In genomic region chr17:29623283-29623647, GRCh38 we compare ENCODE assay signal across 6 cellular contexts. TPM values are rescaled to one million over a fixed set of nuclear protein-coding genes. Genes with fewer than 3 reads are reported as not detected.
DNase-seq lines count a peak whose midpoint lies in the region; ATAC-seq and TF ChIP-seq lines count a peak whose summit lies in the region.

No MANE protein-coding gene starts in this region.

- H3K9me3 ChIP-seq in endodermal cell (ENCODE audit: control insufficient read depth, low read length): no peaks in the 10 kb centered on the region

- no peak for TF ChIP-seq CTCF in endodermal cell (conservative IDR thresholded peaks at IDR 0.05)

- no peaks in the 10 kb centered on the region for H3K9me3 Mint-ChIP-seq in activated CD4-positive, alpha-beta T cell treated with anti-CD3 and anti-CD28 coated beads, Interleukin-2, amount 10 ng/mL, durations not matched to agents 7 days and 5 days
- no peaks in the 10 kb centered on the region for H3K9me3 Mint-ChIP-seq in endodermal cell
- H3K9me3 Mint-ChIP-seq in stimulated activated memory B cell treated with anti-CD40 and anti-IgM and Interleukin-4, amounts not matched to agents 10 μg/mL and 1 μg/mL and 100 μg/mL, for 72 hours: no peaks in the 10 kb centered on the region

- H3K4me3 Mint-ChIP-seq in activated CD4-positive, alpha-beta T cell treated with anti-CD3 and anti-CD28 coated beads, Interleukin-2, amount 10 ng/mL, durations not matched to agents 7 days and 5 days: peak overlapping the region; percentile 70
- H3K4me3 Mint-ChIP-seq in endodermal cell: peak overlapping the region; percentile 65
- H3K4me3 Mint-ChIP-seq in stimulated activated memory B cell treated with anti-CD40 and anti-IgM and Interleukin-4, amounts not matched to agents 10 μg/mL and 1 μg/mL and 100 μg/mL, for 72 hours: peak overlapping the region; percentile 75

- CTCF ChIA-PET in activated CD4-positive, alpha-beta T cell treated with anti-CD3 and anti-CD28 coated beads, Interleukin-2, amount 10 ng/mL, durations not matched to agents 7 days and 5 days (lab: Charles Lee): interaction anchor here (0.5 to 1.0 kb wide), 4 partner anchors 10 to 74 kb away, joined by 3 to 5 read pairs (median 4); no protein-coding TSS in a partner anchor

- peaks cover 49% of the 10 kb centered on the region for H3K4me1 Mint-ChIP-seq in activated CD4-positive, alpha-beta T cell treated with anti-CD3 and anti-CD28 coated beads, Interleukin-2, amount 10 ng/mL, durations not matched to agents 7 days and 5 days
- peaks cover 4% of the 10 kb centered on the region for H3K4me1 Mint-ChIP-seq in endodermal cell
- peaks cover 53% of the 10 kb centered on the region for H3K4me1 Mint-ChIP-seq in stimulated activated memory B cell treated with anti-CD40 and anti-IgM and Interleukin-4, amounts not matched to agents 10 μg/mL and 1 μg/mL and 100 μg/mL, for 72 hours

- H3K27ac ChIP-seq in endodermal cell (ENCODE audit: low read depth, low read length): no peak overlapping the region

- peak overlapping the region; percentile 82 for H3K4me3 ChIP-seq in endodermal cell (ENCODE audit: low read length)

- peaks cover 15% of the 10 kb centered on the region for H3K36me3 Mint-ChIP-seq in activated CD4-positive, alpha-beta T cell treated with anti-CD3 and anti-CD28 coated beads, Interleukin-2, amount 10 ng/mL, durations not matched to agents 7 days and 5 days (ENCODE audit: low read depth)
- no peaks in the 10 kb centered on the region for H3K36me3 Mint-ChIP-seq in endodermal cell (ENCODE audit: low read depth)
- peaks cover 7% of the 10 kb centered on the region for H3K36me3 Mint-ChIP-seq in stimulated activated memory B cell treated with anti-CD40 and anti-IgM and Interleukin-4, amounts not matched to agents 10 μg/mL and 1 μg/mL and 100 μg/mL, for 72 hours

- no peak for DNase-seq in activated CD4-positive, alpha-beta T cell treated with anti-CD3 and anti-CD28 coated beads, Interleukin-2, amount 10 ng/mL, durations not matched to agents 7 days and 5 days
- no peak for DNase-seq in activated CD4-positive, alpha-beta T cell treated with anti-CD3 and anti-CD28 coated beads, Interleukin-2, amount 50 U/mL, for 4 hours
- DNase-seq in endodermal cell: no peak
- no peak for DNase-seq in SK-N-DZ (ENCODE audit: low spot score)
- no peak for DNase-seq in NCI-H510A treated with DMSO at 0.1 percent for 48 hours (lab: John Stamatoyannopoulos, UW)

- peak overlapping the region; percentile 41 for H3K9ac ChIP-seq in endodermal cell (ENCODE audit: extremely low read depth, low read length, poor library complexity, severe bottlenecking)

- 37 to 52% methylated on average over 2 to 4 of the region's 4 CpGs for WGBS in endodermal cell (ENCODE audit: insufficient coverage in 1 of 2, insufficient read length in 1 of 2), 2 experiments

- peaks cover 2% of the 10 kb centered on the region for H3K4me1 ChIP-seq in endodermal cell (ENCODE audit: control insufficient read depth, insufficient read depth, low read length)

- no peak overlapping the region for H3K27ac Mint-ChIP-seq in activated CD4-positive, alpha-beta T cell treated with anti-CD3 and anti-CD28 coated beads, Interleukin-2, amount 10 ng/mL, durations not matched to agents 7 days and 5 days
- H3K27ac Mint-ChIP-seq in endodermal cell: peak overlapping the region; percentile 70
- H3K27ac Mint-ChIP-seq in stimulated activated memory B cell treated with anti-CD40 and anti-IgM and Interleukin-4, amounts not matched to agents 10 μg/mL and 1 μg/mL and 100 μg/mL, for 72 hours: peak overlapping the region; percentile 60

- ATAC-seq in stimulated activated memory B cell treated with anti-CD40 and anti-IgM and Interleukin-4, amounts not matched to agents 10 μg/mL and 1 μg/mL and 100 μg/mL, for 72 hours: no peak

- H3K36me3 ChIP-seq in endodermal cell (ENCODE audit: control insufficient read depth, insufficient read depth, low read length): no peaks in the 10 kb centered on the region

- POLR2A ChIA-PET in activated CD4-positive, alpha-beta T cell treated with anti-CD3 and anti-CD28 coated beads, Interleukin-2, amount 10 ng/mL, durations not matched to agents 7 days and 5 days (lab: Charles Lee): no interaction called here

- no peaks in the 10 kb centered on the region for H3K27me3 Mint-ChIP-seq in activated CD4-positive, alpha-beta T cell treated with anti-CD3 and anti-CD28 coated beads, Interleukin-2, amount 10 ng/mL, durations not matched to agents 7 days and 5 days
- peaks cover 67% of the 10 kb centered on the region for H3K27me3 Mint-ChIP-seq in endodermal cell (ENCODE audit: insufficient read depth)
- H3K27me3 Mint-ChIP-seq in stimulated activated memory B cell treated with anti-CD40 and anti-IgM and Interleukin-4, amounts not matched to agents 10 μg/mL and 1 μg/mL and 100 μg/mL, for 72 hours: no peaks in the 10 kb centered on the region

- H3K27me3 ChIP-seq in endodermal cell (ENCODE audit: control insufficient read depth, insufficient read depth, low read length, poor library complexity, severe bottlenecking): peaks cover 67% of the 10 kb centered on the region

RNA-seq across cellular contexts. Expression of gene CORO6, which starts 0.6 kb away (rescaled TPM):
- total RNA-seq in activated CD4-positive, alpha-beta T cell treated with anti-CD3 and anti-CD28 coated beads, Interleukin-2, amount 10 ng/mL, durations not matched to agents 7 days and 5 days: 1 to 10 TPM; 2.4 to 3.1 TPM
- under 1 TPM; 0.86 to 1.00 TPM for total RNA-seq in endodermal cell
- polyA plus RNA-seq in endodermal cell (2013, experiment 1 of 2): 6.2 TPM
- polyA plus RNA-seq in endodermal cell (2013, experiment 2 of 2): 5.3 TPM
- polyA plus RNA-seq in SK-N-DZ (2014; cell fraction: cytosol; rRNA removed): 7.0 and 10.3 TPM in 2 replicates
- 186 and 308 TPM in 2 replicates for polyA plus RNA-seq in SK-N-DZ (2014; cell fraction: nucleus; rRNA removed)

RNA-seq across cellular contexts. Expression of gene ANKRD13B, which starts 30.3 kb away (rescaled TPM):
- 10 to 100 TPM; 12.3 to 12.8 TPM for total RNA-seq in activated CD4-positive, alpha-beta T cell treated with anti-CD3 and anti-CD28 coated beads, Interleukin-2, amount 10 ng/mL, durations not matched to agents 7 days and 5 days
- 1 to 10 TPM; 2.2 to 2.6 TPM for total RNA-seq in endodermal cell
- polyA plus RNA-seq in endodermal cell (2013, experiment 1 of 2): 36.5 TPM
- polyA plus RNA-seq in endodermal cell (2013, experiment 2 of 2): 28.4 TPM
- 116 and 120 TPM in 2 replicates for polyA plus RNA-seq in SK-N-DZ (2014; cell fraction: cytosol; rRNA removed)
- polyA plus RNA-seq in SK-N-DZ (2014; cell fraction: nucleus; rRNA removed): 565 and 650 TPM in 2 replicates

RNA-seq across cellular contexts. Expression of gene GIT1, which starts 33.8 kb away (rescaled TPM):
- total RNA-seq in activated CD4-positive, alpha-beta T cell treated with anti-CD3 and anti-CD28 coated beads, Interleukin-2, amount 10 ng/mL, durations not matched to agents 7 days and 5 days: 100 to 1,000 TPM; 107 TPM
- total RNA-seq in endodermal cell: 10 to 100 TPM; 45.0 to 61.8 TPM
- polyA plus RNA-seq in endodermal cell (2013, experiment 1 of 2): 47.1 TPM
- polyA plus RNA-seq in endodermal cell (2013, experiment 2 of 2): 48.9 TPM
- 61.7 and 67.9 TPM in 2 replicates for polyA plus RNA-seq in SK-N-DZ (2014; cell fraction: cytosol; rRNA removed)
- polyA plus RNA-seq in SK-N-DZ (2014; cell fraction: nucleus; rRNA removed): 87.2 and 119 TPM in 2 replicates

RNA-seq across cellular contexts. Expression of gene TP53I13, which starts 54.8 kb away (rescaled TPM):
- 10 to 100 TPM; 71.4 to 75.0 TPM for total RNA-seq in activated CD4-positive, alpha-beta T cell treated with anti-CD3 and anti-CD28 coated beads, Interleukin-2, amount 10 ng/mL, durations not matched to agents 7 days and 5 days
- 10 to 100 TPM; 21.7 to 31.0 TPM for total RNA-seq in endodermal cell
- 34.6 TPM for polyA plus RNA-seq in endodermal cell (2013, experiment 1 of 2)
- polyA plus RNA-seq in endodermal cell (2013, experiment 2 of 2): 33.7 TPM
- 111 and 124 TPM in 2 replicates for polyA plus RNA-seq in SK-N-DZ (2014; cell fraction: cytosol; rRNA removed)
- polyA plus RNA-seq in SK-N-DZ (2014; cell fraction: nucleus; rRNA removed): 452 and 459 TPM in 2 replicates

RNA-seq across cellular contexts. Expression of gene ABHD15, which starts 56.4 kb away (rescaled TPM):
- 10 to 100 TPM; 16.9 to 18.0 TPM for total RNA-seq in activated CD4-positive, alpha-beta T cell treated with anti-CD3 and anti-CD28 coated beads, Interleukin-2, amount 10 ng/mL, durations not matched to agents 7 days and 5 days
- total RNA-seq in endodermal cell: 1 to 10 TPM; 1.4 to 2.1 TPM
- polyA plus RNA-seq in endodermal cell (2013, experiment 1 of 2): 1.9 TPM
- polyA plus RNA-seq in endodermal cell (2013, experiment 2 of 2): 1.4 TPM
- polyA plus RNA-seq in SK-N-DZ (2014; cell fraction: cytosol; rRNA removed): 8.3 and 9.6 TPM in 2 replicates
- polyA plus RNA-seq in SK-N-DZ (2014; cell fraction: nucleus; rRNA removed): 3.5 and 6.9 TPM in 2 replicates
